In the genomic region with DNA sequence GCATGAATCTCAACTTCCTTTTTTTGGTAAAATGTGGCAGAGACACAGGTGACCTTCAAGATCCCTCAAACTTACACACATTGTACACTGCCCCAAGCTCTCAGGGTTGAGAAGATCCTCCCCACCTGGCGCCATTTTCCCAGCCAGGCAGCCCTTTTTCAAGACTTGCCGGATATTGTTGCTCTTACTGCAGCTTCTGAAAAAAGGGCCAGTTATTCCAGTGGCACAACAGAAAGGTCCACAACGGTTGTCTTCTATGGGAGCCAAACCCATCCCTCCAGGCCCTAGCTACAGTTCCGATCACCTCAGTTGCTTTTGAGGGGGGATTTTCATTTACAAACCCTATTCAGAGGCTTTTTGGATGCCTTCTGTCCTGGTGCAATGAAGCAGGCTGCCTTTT, we compare ENCODE assay signal across 16 cellular contexts.
"Had no signal": no experiment of that assay in that cellular context is flagged by ENCODE, and none has a peak within 500 bp of the region (broad histone marks: within the 10 kb centered on the region; RNA-seq: fewer than 3 reads in every experiment).

No MANE protein-coding gene starts in this region.

- H3K27me3 ChIP-seq: sigmoid colon, vagina had no signal

- H3K4me1 ChIP-seq: sigmoid colon had no signal

- DNase-seq: activated CD4-positive, alpha-beta T cell treated with anti-CD3 and anti-CD28 coated beads for 1 hour; activated CD4-positive, alpha-beta T cell treated with anti-CD3 and anti-CD28 coated beads, Interleukin-2, amount 50 U/mL, for 48 hours; activated naive CD8-positive, alpha-beta T cell treated with anti-CD3 and anti-CD28 coated beads, Interleukin-2, amount 10 ng/mL, durations not matched to agents 7 days and 5 days; activated T-cell treated with anti-CD3 and anti-CD28 coated beads, Interleukin-2, amount 50 U/mL, for 72 hours; aorta; erythroblast; head of caudate nucleus; nephron progenitor cell; sigmoid colon; stimulated activated CD4-positive, alpha-beta T cell treated with anti-CD3 and anti-CD28 coated beads, Interleukin-4, amount 100 ng/mL, for 1 hour; stimulated activated CD8-positive, alpha-beta memory T cell treated with anti-CD3 and anti-CD28 coated beads, Interleukin-4, amount 100 ng/mL, for 48 hours; T-cell had no signal

- H3K4me1 Mint-ChIP-seq: activated naive CD8-positive, alpha-beta T cell treated with anti-CD3 and anti-CD28 coated beads, Interleukin-2, amount 10 ng/mL, durations not matched to agents 7 days and 5 days; T-cell had no signal

- H3K27me3 Mint-ChIP-seq: activated naive CD8-positive, alpha-beta T cell treated with anti-CD3 and anti-CD28 coated beads, Interleukin-2, amount 10 ng/mL, durations not matched to agents 7 days and 5 days; dendritic cell treated with granulocyte-macrophage colony-stimulating factor and Interleukin-4, amounts not matched to agents 40 ng/mL and 50 ng/mL, for 4 days; stimulated activated naive CD8-positive, alpha-beta T cell treated with anti-CD3 and anti-CD28 coated beads, Interleukin-15, Interleukin-2, amounts not matched to agents 100 ng/mL and 50 ng/mL, for 24 hours; T-cell had no signal

- H3K27ac ChIP-seq: sigmoid colon, thoracic aorta, vagina had no signal

- H3K36me3 ChIP-seq: sigmoid colon, thoracic aorta, vagina had no signal

- H3K4me3 Mint-ChIP-seq: activated naive CD8-positive, alpha-beta T cell treated with anti-CD3 and anti-CD28 coated beads, Interleukin-2, amount 10 ng/mL, durations not matched to agents 7 days and 5 days; activated T-cell treated with anti-CD3 and anti-CD28 coated beads, Interleukin-2, amount 50 U/mL, for 72 hours; dendritic cell treated with granulocyte-macrophage colony-stimulating factor and Interleukin-4, amounts not matched to agents 40 ng/mL and 50 ng/mL, for 4 days; nephron progenitor cell; stimulated activated naive CD8-positive, alpha-beta T cell treated with anti-CD3 and anti-CD28 coated beads, Interleukin-15, Interleukin-2, amounts not matched to agents 100 ng/mL and 50 ng/mL, for 24 hours; T-cell had no signal

- H3K4me3 ChIP-seq: sigmoid colon, thoracic aorta, vagina had no signal

- H3K27ac Mint-ChIP-seq: activated naive CD8-positive, alpha-beta T cell treated with anti-CD3 and anti-CD28 coated beads, Interleukin-2, amount 10 ng/mL, durations not matched to agents 7 days and 5 days; activated T-cell treated with anti-CD3 and anti-CD28 coated beads, Interleukin-2, amount 50 U/mL, for 72 hours; dendritic cell treated with granulocyte-macrophage colony-stimulating factor and Interleukin-4, amounts not matched to agents 40 ng/mL and 50 ng/mL, for 4 days; stimulated activated naive CD8-positive, alpha-beta T cell treated with anti-CD3 and anti-CD28 coated beads, Interleukin-15, Interleukin-2, amounts not matched to agents 100 ng/mL and 50 ng/mL, for 24 hours; T-cell had no signal

- H3K9me3 Mint-ChIP-seq: activated naive CD8-positive, alpha-beta T cell treated with anti-CD3 and anti-CD28 coated beads, Interleukin-2, amount 10 ng/mL, durations not matched to agents 7 days and 5 days; activated T-cell treated with anti-CD3 and anti-CD28 coated beads, Interleukin-2, amount 50 U/mL, for 72 hours; dendritic cell treated with granulocyte-macrophage colony-stimulating factor and Interleukin-4, amounts not matched to agents 40 ng/mL and 50 ng/mL, for 4 days; nephron progenitor cell; T-cell had no signal

- H3K36me3 Mint-ChIP-seq: activated naive CD8-positive, alpha-beta T cell treated with anti-CD3 and anti-CD28 coated beads, Interleukin-2, amount 10 ng/mL, durations not matched to agents 7 days and 5 days; T-cell had no signal

- H3K9me3 ChIP-seq: sigmoid colon, thoracic aorta, vagina had no signal
